In the genomic region with DNA sequence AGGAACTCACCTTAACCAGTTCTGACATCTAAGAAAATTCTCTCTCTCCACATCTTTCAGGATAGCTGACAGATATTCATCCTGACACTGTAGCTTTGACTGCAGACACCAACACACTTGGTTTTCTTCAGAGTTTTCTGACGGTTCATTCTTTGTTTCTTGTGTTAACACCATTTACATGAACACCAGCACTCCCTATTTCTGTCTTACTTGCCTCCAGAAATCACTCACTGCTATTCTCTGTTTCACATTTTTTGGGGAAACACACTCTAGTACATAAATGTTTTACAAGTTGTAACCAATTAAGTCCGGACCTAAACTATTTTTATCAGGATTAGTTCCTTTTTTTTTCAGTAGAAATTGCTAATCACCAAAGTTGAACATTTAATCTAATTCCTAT, we compare ENCODE assay signal across 1 cellular context.
TF ChIP-seq lines count a peak whose summit lies in the region.

No MANE protein-coding gene starts in this region.

TF ChIP-seq in GM12878, 131 proteins besides CTCF, POLR2A, EP300 and RAD21 (continued from another document):
- TF ChIP-seq, protein P1, sequence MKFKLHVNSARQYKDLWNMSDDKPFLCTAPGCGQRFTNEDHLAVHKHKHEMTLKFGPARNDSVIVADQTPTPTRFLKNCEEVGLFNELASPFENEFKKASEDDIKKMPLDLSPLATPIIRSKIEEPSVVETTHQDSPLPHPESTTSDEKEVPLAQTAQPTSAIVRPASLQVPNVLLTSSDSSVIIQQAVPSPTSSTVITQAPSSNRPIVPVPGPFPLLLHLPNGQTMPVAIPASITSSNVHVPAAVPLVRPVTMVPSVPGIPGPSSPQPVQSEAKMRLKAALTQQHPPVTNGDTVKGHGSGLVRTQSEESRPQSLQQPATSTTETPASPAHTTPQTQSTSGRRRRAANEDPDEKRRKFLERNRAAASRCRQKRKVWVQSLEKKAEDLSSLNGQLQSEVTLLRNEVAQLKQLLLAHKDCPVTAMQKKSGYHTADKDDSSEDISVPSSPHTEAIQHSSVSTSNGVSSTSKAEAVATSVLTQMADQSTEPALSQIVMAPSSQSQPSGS (IDR thresholded peaks at IDR 0.05; ENCODE audit: low read length), result peak; percentile 81
- TF ChIP-seq CBX3 (IDR thresholded peaks at IDR 0.05; ENCODE audit: borderline replicate concordance, low read depth), result no peak
- TF ChIP-seq SRF (IDR thresholded peaks at IDR 0.05; ENCODE audit: low read depth in 2 of 2, low read length in 2 of 2), result no peak
- peak; percentile 42; the same call in 1 of the 2 replicates for TF ChIP-seq PML (IDR thresholded peaks at IDR 0.05; ENCODE audit: low read length)
- peak; percentile 67; the same call in 1 of the 2 replicates for TF ChIP-seq MTA3 (IDR thresholded peaks at IDR 0.05; ENCODE audit: borderline replicate concordance, low read length)
- TF ChIP-seq FOXM1 (IDR thresholded peaks at IDR 0.05; ENCODE audit: low read depth, low read length), result peak; percentile 81
- TF ChIP-seq SIN3A (IDR thresholded peaks at IDR 0.05; ENCODE audit: low read depth, low read length), result no peak
- peak; percentile 92 for TF ChIP-seq MEF2A (IDR thresholded peaks at IDR 0.05; ENCODE audit: insufficient read depth, low read depth, low read length)
- peak; percentile 84 for TF ChIP-seq DPF2 (IDR thresholded peaks at IDR 0.05)
- TF ChIP-seq MEF2B (IDR thresholded peaks at IDR 0.05; ENCODE audit: partially characterized antibody, poor library complexity, severe bottlenecking), result peak; percentile 80
- peak; percentile 84 to 86 for TF ChIP-seq IKZF2 (IDR thresholded peaks at IDR 0.05)
- TF ChIP-seq TBL1XR1 (IDR thresholded peaks at IDR 0.05; ENCODE audit: low read depth, low read length), result no peak
- peak; percentile 42; the same call in 1 of the 2 replicates for TF ChIP-seq MXI1 (IDR thresholded peaks at IDR 0.05; ENCODE audit: low read depth, low read length)
- TF ChIP-seq BACH1 (IDR thresholded peaks at IDR 0.05; ENCODE audit: borderline replicate concordance), result 0 out of 2 replicates have a peak, but pooled peaks have one; percentile 46
- peak; percentile 82 for TF ChIP-seq NFIC (IDR thresholded peaks at IDR 0.05; ENCODE audit: low read depth, low read length)
- peak; percentile 89; the same call in 1 of the 2 replicates for TF ChIP-seq CBX5 (IDR thresholded peaks at IDR 0.05; ENCODE audit: low read depth)
- no peak for TF ChIP-seq BRCA1 (IDR thresholded peaks at IDR 0.05; ENCODE audit: low read depth, low read length)
- no peak for TF ChIP-seq HCFC1 (IDR thresholded peaks at IDR 0.05; ENCODE audit: low read length)
- peak in 1 of 2 experiments; percentile 27; a peak in 1 of 4 replicates for TF ChIP-seq BHLHE40 (IDR thresholded peaks at IDR 0.05; ENCODE audit: borderline replicate concordance in 1 of 2, low read depth in 2 of 2, low read length in 1 of 2)
- TF ChIP-seq CEBPB (IDR thresholded peaks at IDR 0.05; ENCODE audit: borderline replicate concordance in 1 of 2, low read depth in 2 of 2, low read length in 2 of 2), result no peak
- TF ChIP-seq CREM (IDR thresholded peaks at IDR 0.05; ENCODE audit: low read depth), result 0 out of 2 replicates have a peak, but pooled peaks have one; percentile 31
- TF ChIP-seq, protein P2, sequence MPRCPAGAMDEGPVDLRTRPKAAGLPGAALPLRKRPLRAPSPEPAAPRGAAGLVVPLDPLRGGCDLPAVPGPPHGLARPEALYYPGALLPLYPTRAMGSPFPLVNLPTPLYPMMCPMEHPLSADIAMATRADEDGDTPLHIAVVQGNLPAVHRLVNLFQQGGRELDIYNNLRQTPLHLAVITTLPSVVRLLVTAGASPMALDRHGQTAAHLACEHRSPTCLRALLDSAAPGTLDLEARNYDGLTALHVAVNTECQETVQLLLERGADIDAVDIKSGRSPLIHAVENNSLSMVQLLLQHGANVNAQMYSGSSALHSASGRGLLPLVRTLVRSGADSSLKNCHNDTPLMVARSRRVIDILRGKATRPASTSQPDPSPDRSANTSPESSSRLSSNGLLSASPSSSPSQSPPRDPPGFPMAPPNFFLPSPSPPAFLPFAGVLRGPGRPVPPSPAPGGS (IDR thresholded peaks at IDR 0.05; ENCODE audit: borderline replicate concordance, insufficient read depth, low read depth, low read length, poor library complexity, severe bottlenecking), result no peak
- 0 out of 2 replicates have a peak, but pooled peaks have one; percentile 24 for TF ChIP-seq CREB1 (IDR thresholded peaks at IDR 0.05; ENCODE audit: low read depth)
- TF ChIP-seq, protein P3, sequence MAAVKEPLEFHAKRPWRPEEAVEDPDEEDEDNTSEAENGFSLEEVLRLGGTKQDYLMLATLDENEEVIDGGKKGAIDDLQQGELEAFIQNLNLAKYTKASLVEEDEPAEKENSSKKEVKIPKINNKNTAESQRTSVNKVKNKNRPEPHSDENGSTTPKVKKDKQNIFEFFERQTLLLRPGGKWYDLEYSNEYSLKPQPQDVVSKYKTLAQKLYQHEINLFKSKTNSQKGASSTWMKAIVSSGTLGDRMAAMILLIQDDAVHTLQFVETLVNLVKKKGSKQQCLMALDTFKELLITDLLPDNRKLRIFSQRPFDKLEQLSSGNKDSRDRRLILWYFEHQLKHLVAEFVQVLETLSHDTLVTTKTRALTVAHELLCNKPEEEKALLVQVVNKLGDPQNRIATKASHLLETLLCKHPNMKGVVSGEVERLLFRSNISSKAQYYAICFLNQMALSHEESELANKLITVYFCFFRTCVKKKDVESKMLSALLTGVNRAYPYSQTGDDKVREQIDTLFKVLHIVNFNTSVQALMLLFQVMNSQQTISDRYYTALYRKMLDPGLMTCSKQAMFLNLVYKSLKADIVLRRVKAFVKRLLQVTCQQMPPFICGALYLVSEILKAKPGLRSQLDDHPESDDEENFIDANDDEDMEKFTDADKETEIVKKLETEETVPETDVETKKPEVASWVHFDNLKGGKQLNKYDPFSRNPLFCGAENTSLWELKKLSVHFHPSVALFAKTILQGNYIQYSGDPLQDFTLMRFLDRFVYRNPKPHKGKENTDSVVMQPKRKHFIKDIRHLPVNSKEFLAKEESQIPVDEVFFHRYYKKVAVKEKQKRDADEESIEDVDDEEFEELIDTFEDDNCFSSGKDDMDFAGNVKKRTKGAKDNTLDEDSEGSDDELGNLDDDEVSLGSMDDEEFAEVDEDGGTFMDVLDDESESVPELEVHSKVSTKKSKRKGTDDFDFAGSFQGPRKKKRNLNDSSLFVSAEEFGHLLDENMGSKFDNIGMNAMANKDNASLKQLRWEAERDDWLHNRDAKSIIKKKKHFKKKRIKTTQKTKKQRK (IDR thresholded peaks at IDR 0.05; ENCODE audit: low read depth, low read length), result no peak
- TF ChIP-seq CHD1 (IDR thresholded peaks at IDR 0.05; ENCODE audit: low read depth, low read length), result no peak
- peak; percentile 45; the same call in 1 of the 3 replicates for TF ChIP-seq POU2F2 (IDR thresholded peaks at IDR 0.05; ENCODE audit: borderline replicate concordance, low read depth, low read length)
- TF ChIP-seq JUNB (IDR thresholded peaks at IDR 0.05), result peak; percentile 84
- peak; percentile 85 for TF ChIP-seq IKZF1 (conservative IDR thresholded peaks at IDR 0.05)
- peak; percentile 69 for TF ChIP-seq SMARCA5 (IDR thresholded peaks at IDR 0.05)
- 0 out of 2 replicates have a peak, but pooled peaks have one; percentile 40 for TF ChIP-seq ZNF24 (IDR thresholded peaks at IDR 0.05)
- TF ChIP-seq, protein P4, sequence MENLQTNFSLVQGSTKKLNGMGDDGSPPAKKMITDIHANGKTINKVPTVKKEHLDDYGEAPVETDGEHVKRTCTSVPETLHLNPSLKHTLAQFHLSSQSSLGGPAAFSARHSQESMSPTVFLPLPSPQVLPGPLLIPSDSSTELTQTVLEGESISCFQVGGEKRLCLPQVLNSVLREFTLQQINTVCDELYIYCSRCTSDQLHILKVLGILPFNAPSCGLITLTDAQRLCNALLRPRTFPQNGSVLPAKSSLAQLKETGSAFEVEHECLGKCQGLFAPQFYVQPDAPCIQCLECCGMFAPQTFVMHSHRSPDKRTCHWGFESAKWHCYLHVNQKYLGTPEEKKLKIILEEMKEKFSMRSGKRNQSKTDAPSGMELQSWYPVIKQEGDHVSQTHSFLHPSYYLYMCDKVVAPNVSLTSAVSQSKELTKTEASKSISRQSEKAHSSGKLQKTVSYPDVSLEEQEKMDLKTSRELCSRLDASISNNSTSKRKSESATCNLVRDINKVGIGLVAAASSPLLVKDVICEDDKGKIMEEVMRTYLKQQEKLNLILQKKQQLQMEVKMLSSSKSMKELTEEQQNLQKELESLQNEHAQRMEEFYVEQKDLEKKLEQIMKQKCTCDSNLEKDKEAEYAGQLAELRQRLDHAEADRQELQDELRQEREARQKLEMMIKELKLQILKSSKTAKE (IDR thresholded peaks at IDR 0.05; ENCODE audit: low read depth, poor library complexity, severe bottlenecking), result peak; percentile 45
- peak; percentile 91 for TF ChIP-seq IRF4 (IDR thresholded peaks at IDR 0.05; ENCODE audit: low read depth, low read length)
- no peak for TF ChIP-seq KLF5 (IDR thresholded peaks at IDR 0.05; ENCODE audit: partially characterized antibody)
- TF ChIP-seq RB1 (IDR thresholded peaks at IDR 0.05; ENCODE audit: borderline replicate concordance), result no peak
- peak; percentile 45; the same call in 1 of the 2 replicates for TF ChIP-seq JUND (IDR thresholded peaks at IDR 0.05; ENCODE audit: low read depth, low read length)
- TF ChIP-seq ETV6 (conservative IDR thresholded peaks at IDR 0.05 in 1 of 2, IDR thresholded peaks at IDR 0.05 in 1 of 2; ENCODE audit: borderline replicate concordance in 1 of 2, low read depth in 1 of 2), result peak in 1 of 2 experiments; percentile 72; a peak in 2 of 4 replicates
- TF ChIP-seq, protein P5, sequence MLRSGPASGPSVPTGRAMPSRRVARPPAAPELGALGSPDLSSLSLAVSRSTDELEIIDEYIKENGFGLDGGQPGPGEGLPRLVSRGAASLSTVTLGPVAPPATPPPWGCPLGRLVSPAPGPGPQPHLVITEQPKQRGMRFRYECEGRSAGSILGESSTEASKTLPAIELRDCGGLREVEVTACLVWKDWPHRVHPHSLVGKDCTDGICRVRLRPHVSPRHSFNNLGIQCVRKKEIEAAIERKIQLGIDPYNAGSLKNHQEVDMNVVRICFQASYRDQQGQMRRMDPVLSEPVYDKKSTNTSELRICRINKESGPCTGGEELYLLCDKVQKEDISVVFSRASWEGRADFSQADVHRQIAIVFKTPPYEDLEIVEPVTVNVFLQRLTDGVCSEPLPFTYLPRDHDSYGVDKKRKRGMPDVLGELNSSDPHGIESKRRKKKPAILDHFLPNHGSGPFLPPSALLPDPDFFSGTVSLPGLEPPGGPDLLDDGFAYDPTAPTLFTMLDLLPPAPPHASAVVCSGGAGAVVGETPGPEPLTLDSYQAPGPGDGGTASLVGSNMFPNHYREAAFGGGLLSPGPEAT (IDR thresholded peaks at IDR 0.05; ENCODE audit: low read depth), result peak; percentile 81
- TF ChIP-seq, protein P6, sequence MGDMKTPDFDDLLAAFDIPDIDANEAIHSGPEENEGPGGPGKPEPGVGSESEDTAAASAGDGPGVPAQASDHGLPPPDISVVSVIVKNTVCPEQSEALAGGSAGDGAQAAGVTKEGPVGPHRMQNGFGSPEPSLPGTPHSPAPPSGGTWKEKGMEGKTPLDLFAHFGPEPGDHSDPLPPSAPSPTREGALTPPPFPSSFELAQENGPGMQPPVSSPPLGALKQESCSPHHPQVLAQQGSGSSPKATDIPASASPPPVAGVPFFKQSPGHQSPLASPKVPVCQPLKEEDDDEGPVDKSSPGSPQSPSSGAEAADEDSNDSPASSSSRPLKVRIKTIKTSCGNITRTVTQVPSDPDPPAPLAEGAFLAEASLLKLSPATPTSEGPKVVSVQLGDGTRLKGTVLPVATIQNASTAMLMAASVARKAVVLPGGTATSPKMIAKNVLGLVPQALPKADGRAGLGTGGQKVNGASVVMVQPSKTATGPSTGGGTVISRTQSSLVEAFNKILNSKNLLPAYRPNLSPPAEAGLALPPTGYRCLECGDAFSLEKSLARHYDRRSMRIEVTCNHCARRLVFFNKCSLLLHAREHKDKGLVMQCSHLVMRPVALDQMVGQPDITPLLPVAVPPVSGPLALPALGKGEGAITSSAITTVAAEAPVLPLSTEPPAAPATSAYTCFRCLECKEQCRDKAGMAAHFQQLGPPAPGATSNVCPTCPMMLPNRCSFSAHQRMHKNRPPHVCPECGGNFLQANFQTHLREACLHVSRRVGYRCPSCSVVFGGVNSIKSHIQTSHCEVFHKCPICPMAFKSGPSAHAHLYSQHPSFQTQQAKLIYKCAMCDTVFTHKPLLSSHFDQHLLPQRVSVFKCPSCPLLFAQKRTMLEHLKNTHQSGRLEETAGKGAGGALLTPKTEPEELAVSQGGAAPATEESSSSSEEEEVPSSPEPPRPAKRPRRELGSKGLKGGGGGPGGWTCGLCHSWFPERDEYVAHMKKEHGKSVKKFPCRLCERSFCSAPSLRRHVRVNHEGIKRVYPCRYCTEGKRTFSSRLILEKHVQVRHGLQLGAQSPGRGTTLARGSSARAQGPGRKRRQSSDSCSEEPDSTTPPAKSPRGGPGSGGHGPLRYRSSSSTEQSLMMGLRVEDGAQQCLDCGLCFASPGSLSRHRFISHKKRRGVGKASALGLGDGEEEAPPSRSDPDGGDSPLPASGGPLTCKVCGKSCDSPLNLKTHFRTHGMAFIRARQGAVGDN (IDR thresholded peaks at IDR 0.05), result peak; percentile 70
- TF ChIP-seq ZNF217 (IDR thresholded peaks at IDR 0.05), result peak; percentile 70; the same call in 1 of the 2 replicates
- TF ChIP-seq SP1 (IDR thresholded peaks at IDR 0.05; ENCODE audit: low read depth, low read length), result no peak
- TF ChIP-seq BCL11A (IDR thresholded peaks at IDR 0.05; ENCODE audit: low read depth, low read length), result peak; percentile 64; the same call in 1 of the 2 replicates
- no peak for TF ChIP-seq TARDBP (IDR thresholded peaks at IDR 0.05; ENCODE audit: borderline replicate concordance)
- TF ChIP-seq FOS (IDR thresholded peaks at IDR 0.05; ENCODE audit: borderline replicate concordance, extremely low read depth, insufficient read length), result no peak
- TF ChIP-seq RUNX3 (IDR thresholded peaks at IDR 0.05; ENCODE audit: low read length), result peak; percentile 61; the same call in 1 of the 2 replicates
